1 cellular context compared by ENCODE assay signal in genomic region chr5:81851481-81852178, GRCh38.
TF ChIP-seq lines count a peak whose summit lies in the region.

No MANE protein-coding gene starts in this region.

TF ChIP-seq in HepG2, 621 proteins besides CTCF, POLR2A, EP300 and RAD21 (continued from another document and continues in another):
- TF ChIP-seq ZNF672 (CRISPR knock-in tag; IDR thresholded peaks at IDR 0.05), result no peak
- TF ChIP-seq ZNF430 (CRISPR knock-in tag; IDR thresholded peaks at IDR 0.05), result no peak
- TF ChIP-seq ZNF260 (CRISPR knock-in tag; IDR thresholded peaks at IDR 0.05; ENCODE audit: borderline replicate concordance, low read depth), result no peak
- no peak for TF ChIP-seq ZNF251 (CRISPR knock-in tag; IDR thresholded peaks at IDR 0.05)
- TF ChIP-seq IKZF4 (CRISPR knock-in tag; IDR thresholded peaks at IDR 0.05; ENCODE audit: borderline replicate concordance, low read depth, not compliant biosample characterization), result no peak
- no peak for TF ChIP-seq PAWR (CRISPR knock-in tag; IDR thresholded peaks at IDR 0.05; ENCODE audit: borderline replicate concordance)
- TF ChIP-seq EHMT2 (IDR thresholded peaks at IDR 0.05; ENCODE audit: borderline replicate concordance, low read depth, low read length), result no peak
- TF ChIP-seq ZNF678 (CRISPR knock-in tag; IDR thresholded peaks at IDR 0.05), result no peak
- TF ChIP-seq PRDM4 (CRISPR knock-in tag; IDR thresholded peaks at IDR 0.05; ENCODE audit: borderline replicate concordance), result peak; percentile 100
- TF ChIP-seq RBFOX2 (IDR thresholded peaks at IDR 0.05; ENCODE audit: low read depth, low read length), result no peak
- no peak for TF ChIP-seq ZNF598 (CRISPR knock-in tag; IDR thresholded peaks at IDR 0.05; ENCODE audit: borderline replicate concordance)
- TF ChIP-seq TCF12 (IDR thresholded peaks at IDR 0.05), result no peak
- no peak for TF ChIP-seq TCF12 (CRISPR knock-in tag; IDR thresholded peaks at IDR 0.05)
- TF ChIP-seq ESRRA (CRISPR knock-in tag; IDR thresholded peaks at IDR 0.05; ENCODE audit: low read depth), result no peak
- no peak for TF ChIP-seq ZFP82 (CRISPR knock-in tag; IDR thresholded peaks at IDR 0.05; ENCODE audit: borderline replicate concordance)
- TF ChIP-seq JUND (CRISPR knock-in tag; IDR thresholded peaks at IDR 0.05), result no peak
- TF ChIP-seq RBAK (CRISPR knock-in tag; IDR thresholded peaks at IDR 0.05), result no peak
- TF ChIP-seq ZNF772 (CRISPR knock-in tag; IDR thresholded peaks at IDR 0.05), result no peak
- TF ChIP-seq ZBTB1 (CRISPR knock-in tag; IDR thresholded peaks at IDR 0.05; ENCODE audit: borderline replicate concordance), result no peak
- no peak for TF ChIP-seq TEAD2 (CRISPR knock-in tag; IDR thresholded peaks at IDR 0.05)
- TF ChIP-seq IRF9 (CRISPR knock-in tag; IDR thresholded peaks at IDR 0.05; ENCODE audit: borderline replicate concordance), result peak; percentile 48; the same call in 1 of the 2 replicates
- TF ChIP-seq ZNF644 (CRISPR knock-in tag; IDR thresholded peaks at IDR 0.05; ENCODE audit: low read depth), result no peak
- no peak for TF ChIP-seq MLXIP (CRISPR knock-in tag; IDR thresholded peaks at IDR 0.05; ENCODE audit: borderline replicate concordance)
- TF ChIP-seq ZNF275 (CRISPR knock-in tag; IDR thresholded peaks at IDR 0.05; ENCODE audit: borderline replicate concordance), result no peak
- no peak for TF ChIP-seq ZNF124 (CRISPR knock-in tag; IDR thresholded peaks at IDR 0.05)
- no peak for TF ChIP-seq MYPOP (CRISPR knock-in tag; IDR thresholded peaks at IDR 0.05)
- no peak for TF ChIP-seq SMARCE1 (IDR thresholded peaks at IDR 0.05; ENCODE audit: borderline replicate concordance)
- no peak for TF ChIP-seq SOX13 (IDR thresholded peaks at IDR 0.05)
- TF ChIP-seq SOX13 (CRISPR knock-in tag; conservative IDR thresholded peaks at IDR 0.05 in 1 of 2, IDR thresholded peaks at IDR 0.05 in 1 of 2), result peak in 1 of 2 experiments; percentile 41; a peak in 1 of 4 replicates
- no peak for TF ChIP-seq ZNF883 (CRISPR knock-in tag; IDR thresholded peaks at IDR 0.05; ENCODE audit: not compliant biosample characterization)
- TF ChIP-seq ZBTB7A (CRISPR knock-in tag; IDR thresholded peaks at IDR 0.05), result no peak
- TF ChIP-seq ZNF879 (CRISPR knock-in tag; IDR thresholded peaks at IDR 0.05), result no peak
- no peak for TF ChIP-seq POLR2AphosphoS2 (IDR thresholded peaks at IDR 0.05; ENCODE audit: low read depth, low read length)
- no peak for TF ChIP-seq SNAPC2 (CRISPR knock-in tag; IDR thresholded peaks at IDR 0.05)
- TF ChIP-seq DNMT3B (CRISPR knock-in tag; conservative IDR thresholded peaks at IDR 0.05), result no peak
- TF ChIP-seq NFIC (IDR thresholded peaks at IDR 0.05; ENCODE audit: low read length), result no peak
- TF ChIP-seq RXRB (CRISPR knock-in tag; IDR thresholded peaks at IDR 0.05; ENCODE audit: borderline replicate concordance), result no peak
- TF ChIP-seq CSRNP1 (CRISPR knock-in tag; IDR thresholded peaks at IDR 0.05), result no peak
- no peak for TF ChIP-seq ZIK1 (CRISPR knock-in tag; IDR thresholded peaks at IDR 0.05; ENCODE audit: borderline replicate concordance, low read depth)
- TF ChIP-seq MTERF4 (CRISPR knock-in tag; IDR thresholded peaks at IDR 0.05), result no peak
- no peak for TF ChIP-seq HOXA9 (CRISPR knock-in tag; IDR thresholded peaks at IDR 0.05; ENCODE audit: borderline replicate concordance)
- no peak for TF ChIP-seq ZFYVE20 (CRISPR knock-in tag; IDR thresholded peaks at IDR 0.05; ENCODE audit: borderline replicate concordance, low read depth)
- peak; percentile 20; the same call in 1 of the 2 replicates for TF ChIP-seq FOSL2 (CRISPR knock-in tag; IDR thresholded peaks at IDR 0.05)
- TF ChIP-seq ZNF205 (CRISPR knock-in tag; IDR thresholded peaks at IDR 0.05), result no peak
- TF ChIP-seq ZNF333 (CRISPR knock-in tag; IDR thresholded peaks at IDR 0.05; ENCODE audit: borderline replicate concordance), result no peak
- no peak for TF ChIP-seq ZNF276 (CRISPR knock-in tag; IDR thresholded peaks at IDR 0.05; ENCODE audit: low read depth)
- TF ChIP-seq MTA1 (CRISPR knock-in tag; IDR thresholded peaks at IDR 0.05; ENCODE audit: borderline replicate concordance), result no peak
- TF ChIP-seq ELF4 (CRISPR knock-in tag; IDR thresholded peaks at IDR 0.05; ENCODE audit: borderline replicate concordance), result no peak
- TF ChIP-seq AKNA (CRISPR knock-in tag; IDR thresholded peaks at IDR 0.05; ENCODE audit: borderline replicate concordance), result no peak
- TF ChIP-seq HNF4A (CRISPR knock-in tag; IDR thresholded peaks at IDR 0.05), result no peak
- no peak for TF ChIP-seq ZNF235 (CRISPR knock-in tag; IDR thresholded peaks at IDR 0.05; ENCODE audit: borderline replicate concordance)
